ENCODE assay signal across 14 cellular contexts in genomic region chr17:78251773-78252103, GRCh38. TPM values are rescaled to one million over a fixed set of nuclear protein-coding genes. Genes with fewer than 3 reads are reported as not detected.
DNase-seq lines count a peak whose midpoint lies in the region; TF ChIP-seq lines count a peak whose summit lies in the region.
"Had no signal": no experiment of that assay in that cellular context is flagged by ENCODE, and none has a peak within 500 bp of the region (broad histone marks: within the 10 kb centered on the region; RNA-seq: fewer than 3 reads in every experiment).

No MANE protein-coding gene starts in this region.

- no peak for DNase-seq in activated CD4-positive, alpha-beta T cell treated with anti-CD3 and anti-CD28 coated beads, Interleukin-2, amount 10 ng/mL, durations not matched to agents 7 days and 5 days
- no peak for DNase-seq in activated CD4-positive, alpha-beta T cell treated with anti-CD3 and anti-CD28 coated beads, Interleukin-2, amount 50 U/mL, for 48 hours
- DNase-seq in H9 (no peak), NCI-H510A (lab: John Stamatoyannopoulos, UW) (no peak), OCI-M1 (lab: John Stamatoyannopoulos, UW) (no peak), KBM-7 (no peak)
- no peak for DNase-seq in activated CD4-positive, alpha-beta memory T cell treated with anti-CD3 and anti-CD28 coated beads, Interleukin-2, amount 10 ng/mL, durations not matched to agents 7 days and 5 days
- DNase-seq: activated CD4-positive, CD25-positive, alpha-beta regulatory T cell treated with anti-CD3 and anti-CD28 coated beads, Interleukin-2, amount 50 U/mL, for 72 hours; psoas muscle had no signal

- H3K23me2 ChIP-seq in H9 (ENCODE audit: insufficient read length, low read depth, low read length, poor library complexity, severe bottlenecking) = no peaks in the 10 kb centered on the region

- in situ Hi-C loops in KBM-7 (cut with MboI; ENCODE audit: low pct_unique_long_range_greater_than_20kb, low sequenced_read_pairs) = no loop called here

- H4K91ac ChIP-seq in H9 (ENCODE audit: insufficient read length, low read depth, low read length) = no peak overlapping the region

- H3K27me3 ChIP-seq in H9 (ENCODE audit: insufficient read depth, low read length) = no peaks in the 10 kb centered on the region
- H3K27me3 ChIP-seq: body of pancreas, hepatocyte had no signal

- POLR2A ChIA-PET in activated CD4-positive, alpha-beta T cell treated with anti-CD3 and anti-CD28 coated beads, Interleukin-2, amount 10 ng/mL, durations not matched to agents 7 days and 5 days (lab: Charles Lee) = no interaction called here
- POLR2A ChIA-PET in activated CD4-positive, alpha-beta memory T cell treated with anti-CD3 and anti-CD28 coated beads, Interleukin-2, amount 10 ng/mL, durations not matched to agents 7 days and 5 days (lab: Charles Lee) = interaction anchor here (0.7 to 2.0 kb wide), 12 partner anchors 7 to 232 kb away, joined by 3 to 9 read pairs (median 4); partner anchors contain the start of gene SOCS3

- H3K9me3 ChIP-seq in H9 (ENCODE audit: control insufficient read depth, low read depth, low read length) = no peaks in the 10 kb centered on the region
- H3K9me3 ChIP-seq: body of pancreas, psoas muscle had no signal

- H2AFZ ChIP-seq in H9 (ENCODE audit: low read length) = no peak overlapping the region
- H2AFZ ChIP-seq: hepatocyte had no signal

- no peaks in the 10 kb centered on the region for H3K79me1 ChIP-seq in H9 (ENCODE audit: insufficient read depth, low read depth, low read length, poor library complexity, severe bottlenecking)

- no peak overlapping the region for H3K4me2 ChIP-seq in H9 (ENCODE audit: insufficient read depth, insufficient read length, low read length)

- H2BK15ac ChIP-seq in H9 (ENCODE audit: low read depth, low read length) = peak overlapping the region; percentile 19; the same call in 1 of the 2 replicates

- no peak overlapping the region for H2AK5ac ChIP-seq in H9 (ENCODE audit: insufficient read length, low read length)

- no peak overlapping the region for H4K8ac ChIP-seq in H9 (replicated peaks; ENCODE audit: insufficient read length, low read depth, low read length)

- no peak overlapping the region for H2BK5ac ChIP-seq in H9 (ENCODE audit: insufficient read length, low read length)

- peaks cover 2% of the 10 kb centered on the region for H3K9me3 Mint-ChIP-seq in activated CD4-positive, alpha-beta T cell treated with anti-CD3 and anti-CD28 coated beads, Interleukin-2, amount 10 ng/mL, durations not matched to agents 7 days and 5 days
- H3K9me3 Mint-ChIP-seq in H9 = peaks cover 3% of the 10 kb centered on the region in 2 experiments; a peak in 2 of 5 replicates
- no peaks in the 10 kb centered on the region for H3K9me3 Mint-ChIP-seq in activated CD4-positive, alpha-beta memory T cell treated with anti-CD3 and anti-CD28 coated beads, Interleukin-2, amount 10 ng/mL, durations not matched to agents 7 days and 5 days
- H3K9me3 Mint-ChIP-seq in nephron = peaks cover 4% of the 10 kb centered on the region

- H3T11ph ChIP-seq in H9 (ENCODE audit: low read length) = no peak overlapping the region

- H4K20me1 ChIP-seq in H9 (ENCODE audit: control insufficient read depth, insufficient read depth, insufficient read length) = no peaks in the 10 kb centered on the region

- no peak overlapping the region for H3K56ac ChIP-seq in H9 (ENCODE audit: insufficient read length, low read depth, low read length)

- no peaks in the 10 kb centered on the region for H3K79me2 ChIP-seq in H9 (ENCODE audit: insufficient read depth, low read length)

- H3K18ac ChIP-seq in H9 (ENCODE audit: insufficient read length, low read depth, low read length) = no peak overlapping the region

- no peak overlapping the region for H2BK12ac ChIP-seq in H9 (ENCODE audit: insufficient read length, low read depth, low read length)

- no peak for TF ChIP-seq CTCF in H9 (conservative IDR thresholded peaks at IDR 0.05)
- TF ChIP-seq CTCF in nephron (IDR thresholded peaks at IDR 0.05; ENCODE audit: unreplicated experiment in 3 of 3) = no peak

- CTCF ChIA-PET in activated CD4-positive, alpha-beta T cell treated with anti-CD3 and anti-CD28 coated beads, Interleukin-2, amount 10 ng/mL, durations not matched to agents 7 days and 5 days (lab: Charles Lee) = interaction anchor here (0.6 to 3.1 kb wide), 31 partner anchors 9 to 236 kb away, joined by 3 to 27 read pairs (median 5); partner anchors contain the start of gene TMEM235
- CTCF ChIA-PET in activated CD4-positive, alpha-beta memory T cell treated with anti-CD3 and anti-CD28 coated beads, Interleukin-2, amount 10 ng/mL, durations not matched to agents 7 days and 5 days (lab: Charles Lee) = interaction anchor here (0.6 to 3.8 kb wide), 24 partner anchors 10 to 415 kb away, joined by 3 to 25 read pairs (median 5); no protein-coding TSS in a partner anchor

- no peak overlapping the region for H3K9ac ChIP-seq in H9 (ENCODE audit: extremely low read depth, insufficient read length, low read length)

- H3K27ac Mint-ChIP-seq in activated CD4-positive, alpha-beta T cell treated with anti-CD3 and anti-CD28 coated beads, Interleukin-2, amount 10 ng/mL, durations not matched to agents 7 days and 5 days = peak overlapping the region; percentile 88
- H3K27ac Mint-ChIP-seq in H9 = peak overlapping the region in 1 of 3 experiments; percentile 34; a peak in 1 of 7 replicates
- peak overlapping the region; percentile 79 for H3K27ac Mint-ChIP-seq in activated CD4-positive, alpha-beta memory T cell treated with anti-CD3 and anti-CD28 coated beads, Interleukin-2, amount 10 ng/mL, durations not matched to agents 7 days and 5 days
- no peak overlapping the region for H3K27ac Mint-ChIP-seq in nephron

- H3K23ac ChIP-seq in H9 (ENCODE audit: insufficient read length, low read depth, low read length) = no peak overlapping the region

- H3K14ac ChIP-seq in H9 (ENCODE audit: insufficient read depth, low read length) = no peak overlapping the region

- H3K36me3 Mint-ChIP-seq in activated CD4-positive, alpha-beta T cell treated with anti-CD3 and anti-CD28 coated beads, Interleukin-2, amount 10 ng/mL, durations not matched to agents 7 days and 5 days (ENCODE audit: low read depth) = no peaks in the 10 kb centered on the region
- no peaks in the 10 kb centered on the region for H3K36me3 Mint-ChIP-seq in H9 (ENCODE audit: insufficient read depth in 1 of 3, low read depth in 3 of 3)
- H3K36me3 Mint-ChIP-seq in activated CD4-positive, alpha-beta memory T cell treated with anti-CD3 and anti-CD28 coated beads, Interleukin-2, amount 10 ng/mL, durations not matched to agents 7 days and 5 days (ENCODE audit: low read depth) = no peaks in the 10 kb centered on the region
- no peaks in the 10 kb centered on the region for H3K36me3 Mint-ChIP-seq in nephron (ENCODE audit: low read depth)

- H2BK20ac ChIP-seq in H9 (ENCODE audit: low read depth, low read length, poor library complexity, severe bottlenecking) = no peak overlapping the region

- H2BK120ac ChIP-seq in H9 (ENCODE audit: low read depth, low read length, poor library complexity, severe bottlenecking) = no peak overlapping the region

- no peak overlapping the region for H4K5ac ChIP-seq in H9 (ENCODE audit: insufficient read length, low read depth, low read length)

- no peaks in the 10 kb centered on the region for H3K27me3 Mint-ChIP-seq in activated CD4-positive, alpha-beta T cell treated with anti-CD3 and anti-CD28 coated beads, Interleukin-2, amount 10 ng/mL, durations not matched to agents 7 days and 5 days
- peaks cover 1% of the 10 kb centered on the region; the same call in 1 of the 2 replicates for H3K27me3 Mint-ChIP-seq in H9 (ENCODE audit: low read depth)
- H3K27me3 Mint-ChIP-seq in activated CD4-positive, alpha-beta memory T cell treated with anti-CD3 and anti-CD28 coated beads, Interleukin-2, amount 10 ng/mL, durations not matched to agents 7 days and 5 days = peaks cover 4% of the 10 kb centered on the region
- H3K27me3 Mint-ChIP-seq in nephron (ENCODE audit: low read depth) = peaks cover 14% of the 10 kb centered on the region

- WGBS in H9 (ENCODE audit: extremely low coverage, insufficient read length, low lambda C conversion rate) = no CpG with 5 or more reads among the region's 6 CpGs

- H3K4me1 ChIP-seq in H9 (ENCODE audit: insufficient read depth, low read length) = peaks cover 3% of the 10 kb centered on the region; the same call in 1 of the 2 replicates

- peak overlapping the region; percentile 77 for H3K4me3 Mint-ChIP-seq in activated CD4-positive, alpha-beta T cell treated with anti-CD3 and anti-CD28 coated beads, Interleukin-2, amount 10 ng/mL, durations not matched to agents 7 days and 5 days
- H3K4me3 Mint-ChIP-seq in H9 (no peak overlapping the region), nephron (peak overlapping the region; percentile 64 to 72 (median 71))
- peak overlapping the region; percentile 75 for H3K4me3 Mint-ChIP-seq in activated CD4-positive, alpha-beta memory T cell treated with anti-CD3 and anti-CD28 coated beads, Interleukin-2, amount 10 ng/mL, durations not matched to agents 7 days and 5 days

- H3K27ac ChIP-seq in H9 (ENCODE audit: insufficient read length, low read depth, low read length) = no peak overlapping the region
- H3K27ac ChIP-seq: psoas muscle had no signal

- peaks cover 54% of the 10 kb centered on the region for H3K4me1 Mint-ChIP-seq in activated CD4-positive, alpha-beta T cell treated with anti-CD3 and anti-CD28 coated beads, Interleukin-2, amount 10 ng/mL, durations not matched to agents 7 days and 5 days
- peaks cover 23 to 47% of the 10 kb centered on the region in 2 experiments for H3K4me1 Mint-ChIP-seq in H9
- H3K4me1 Mint-ChIP-seq in activated CD4-positive, alpha-beta memory T cell treated with anti-CD3 and anti-CD28 coated beads, Interleukin-2, amount 10 ng/mL, durations not matched to agents 7 days and 5 days = peaks cover 51% of the 10 kb centered on the region
- H3K4me1 Mint-ChIP-seq in nephron = peaks cover 17% of the 10 kb centered on the region

- no peak overlapping the region for H3K4ac ChIP-seq in H9 (ENCODE audit: low read depth, low read length)

RNA-seq across cellular contexts. Expression of gene TMEM235, which starts 20.3 kb away (rescaled TPM):
- total RNA-seq in activated CD4-positive, alpha-beta T cell treated with anti-CD3 and anti-CD28 coated beads, Interleukin-2, amount 10 ng/mL, durations not matched to agents 7 days and 5 days = not detected
- 0.13 and 0.28 TPM in 2 replicates for total RNA-seq in H9 (2021)
- total RNA-seq in activated CD4-positive, alpha-beta memory T cell treated with anti-CD3 and anti-CD28 coated beads, Interleukin-2, amount 10 ng/mL, durations not matched to agents 7 days and 5 days = not detected
- total RNA-seq: A673, body of pancreas, psoas muscle, subcutaneous adipose tissue had no signal

RNA-seq across cellular contexts. Expression of gene BIRC5, which starts 37.7 kb away (rescaled TPM):
- total RNA-seq in activated CD4-positive, alpha-beta T cell treated with anti-CD3 and anti-CD28 coated beads, Interleukin-2, amount 10 ng/mL, durations not matched to agents 7 days and 5 days = 100 to 1,000 TPM; 113 to 117 TPM
- 97.8 and 104 TPM in 2 replicates for total RNA-seq in H9 (2021)
- 10 to 100 TPM; 86.1 to 86.5 TPM for total RNA-seq in activated CD4-positive, alpha-beta memory T cell treated with anti-CD3 and anti-CD28 coated beads, Interleukin-2, amount 10 ng/mL, durations not matched to agents 7 days and 5 days
- total RNA-seq: body of pancreas had no signal

Comparison
In these comparisons a context has a peak if more than half of its experiments do, and no peak if none do; other contexts are left out.
1. H3K27ac Mint-ChIP-seq: peak in activated CD4-positive, alpha-beta T cell treated with anti-CD3 and anti-CD28 coated beads, Interleukin-2, amount 10 ng/mL, durations not matched to agents 7 days and 5 days (single experiment) and activated CD4-positive, alpha-beta memory T cell treated with anti-CD3 and anti-CD28 coated beads, Interleukin-2, amount 10 ng/mL, durations not matched to agents 7 days and 5 days (single experiment); none in nephron (0 of 3).
2. H3K4me3 Mint-ChIP-seq: peak in activated CD4-positive, alpha-beta T cell treated with anti-CD3 and anti-CD28 coated beads, Interleukin-2, amount 10 ng/mL, durations not matched to agents 7 days and 5 days (single experiment), activated CD4-positive, alpha-beta memory T cell treated with anti-CD3 and anti-CD28 coated beads, Interleukin-2, amount 10 ng/mL, durations not matched to agents 7 days and 5 days (single experiment) and nephron (3 of 3); none in H9 (0 of 2).